ENCODE assay signal across 8 cellular contexts in the genomic region with DNA sequence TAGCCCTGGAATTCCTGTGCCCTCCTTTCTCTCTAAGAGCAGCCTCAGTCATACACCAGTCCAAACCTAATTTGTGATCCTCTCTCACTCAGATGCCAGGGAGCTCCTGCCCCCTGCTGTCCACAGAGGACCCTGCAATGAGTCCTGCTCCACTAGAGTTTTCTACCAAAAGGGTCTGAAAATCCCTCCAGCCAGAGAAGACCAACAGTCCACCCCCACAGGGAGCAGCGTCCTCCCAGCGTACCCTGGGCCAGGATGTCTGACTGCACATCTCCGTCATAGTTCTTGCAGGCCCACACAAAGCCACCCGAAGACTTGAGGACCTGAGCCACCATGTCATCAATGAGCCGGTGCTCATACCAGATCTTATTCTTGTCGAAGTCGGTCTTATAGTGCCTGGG.
DNase-seq lines count a peak whose midpoint lies in the region; ATAC-seq and TF ChIP-seq lines count a peak whose summit lies in the region.

No MANE protein-coding gene starts in this region.

- H3K4me3 ChIP-seq in LNCaP clone FGC (ENCODE audit: low read depth, low read length) (no peak overlapping the region), neutrophil (ENCODE audit: low read depth in 1 of 2, low read length in 1 of 2) (no peak overlapping the region)

- peaks cover 47% of the 10 kb centered on the region for H3K36me3 ChIP-seq in neutrophil

- H3K27ac ChIP-seq in neutrophil, result peak overlapping the region; percentile 56

- H3K4me1 ChIP-seq in neutrophil (ENCODE audit: control insufficient read depth in 1 of 2, insufficient read depth in 1 of 2, low read depth in 1 of 2, low read length in 1 of 2), result peaks cover 4 to 6% of the 10 kb centered on the region in 2 experiments

- no peaks in the 10 kb centered on the region for H3K27me3 ChIP-seq in neutrophil

- DNase-seq in NCI-H524 (lab: John Stamatoyannopoulos, UW) (peak; percentile 44 to 51), NCI-H524 treated with DMSO at 0.1 percent for 48 hours (lab: John Stamatoyannopoulos, UW) (no peak), LNCaP clone FGC (ENCODE audit: low read depth) (no peak), epidermal melanocyte (ENCODE audit: insufficient read length, low spot score) (peak; percentile 34), putamen (ENCODE audit: low spot score) (no peak)
- peak; percentile 58 for DNase-seq in activated CD4-positive, CD25-positive, alpha-beta regulatory T cell treated with anti-CD3 and anti-CD28 coated beads, Interleukin-2, amount 50 U/mL, for 72 hours

- no peak for ATAC-seq in HG02938 (IDR thresholded peaks at IDR 0.05; ENCODE audit: unreplicated experiment)

- TF ChIP-seq CTCF in LNCaP clone FGC (IDR thresholded peaks at IDR 0.05; ENCODE audit: control insufficient read depth, extremely low read depth, insufficient read depth) (peak; percentile 82), neutrophil (IDR thresholded peaks at IDR 0.05) (peak; percentile 85)

- no peaks in the 10 kb centered on the region for H3K9me3 ChIP-seq in neutrophil

Comparison
In these comparisons a context has a peak if more than half of its experiments do, and no peak if none do; other contexts are left out.
1. DNase-seq: peak in NCI-H524 (2 of 2), activated CD4-positive, CD25-positive, alpha-beta regulatory T cell treated with anti-CD3 and anti-CD28 coated beads, Interleukin-2, amount 50 U/mL, for 72 hours (single experiment) and epidermal melanocyte (single experiment); none in NCI-H524 treated with DMSO at 0.1 percent for 48 hours (single experiment), LNCaP clone FGC (single experiment) and putamen (single experiment).